ENCODE assay signal across 7 cellular contexts in genomic region chr19:56076413-56076998, GRCh38. TPM values are rescaled to one million over a fixed set of nuclear protein-coding genes. Genes with fewer than 3 reads are reported as not detected.
DNase-seq lines count a peak whose midpoint lies in the region; ATAC-seq and TF ChIP-seq lines count a peak whose summit lies in the region.

No MANE protein-coding gene starts in this region.

- peak; percentile 49 for DNase-seq in EL
- DNase-seq in KBM-7, result peak; percentile 72
- DNase-seq in SJCRH30, result peak; percentile 45 to 77
- DNase-seq in MCF 10A (ENCODE audit: unreplicated experiment), result peak; percentile 60
- peak; percentile 57 for DNase-seq in kidney tubule cell (ENCODE audit: low spot score)
- DNase-seq in stimulated activated naive CD8-positive, alpha-beta T cell treated with anti-CD3 and anti-CD28 coated beads, Interleukin-15, amount 100 ng/mL, for 72 hours, result peak; percentile 13 to 32

- CTCF ChIA-PET in MCF 10A (lab: Yijun Ruan, JAX), result interaction anchor here (0.6 to 11.0 kb wide), 36 partner anchors 9 to 1394 kb away, joined by 3 to 121 read pairs (median 5); no protein-coding TSS in a partner anchor

- no peaks in the 10 kb centered on the region for H3K27me3 Mint-ChIP-seq in MCF 10A (ENCODE audit: insufficient read depth, unreplicated experiment)
- H3K27me3 Mint-ChIP-seq in stimulated activated naive CD8-positive, alpha-beta T cell treated with anti-CD3 and anti-CD28 coated beads, Interleukin-15, amount 100 ng/mL, for 72 hours, result peaks cover 10% of the 10 kb centered on the region

- no peak overlapping the region for H3K27ac ChIP-seq in SJCRH30

- intact Hi-C loops in MCF 10A (cut with micrococcal nuclease), result loop anchor here (1.0 to 2.0 kb wide), 4 partner anchors 96 to 274 kb away; no protein-coding TSS in a partner anchor

- no peak overlapping the region for H3K4me3 ChIP-seq in SJCRH30

- H3K27ac Mint-ChIP-seq in MCF 10A (ENCODE audit: low read depth, unreplicated experiment), result no peak overlapping the region
- H3K27ac Mint-ChIP-seq in stimulated activated naive CD8-positive, alpha-beta T cell treated with anti-CD3 and anti-CD28 coated beads, Interleukin-15, amount 100 ng/mL, for 72 hours, result no peak overlapping the region

- 0 out of 2 replicates have a peak, but pooled peaks cover 2% of the 10 kb centered on the region for H3K4me1 ChIP-seq in SJCRH30

- no peaks in the 10 kb centered on the region for H3K9me3 ChIP-seq in SJCRH30 (replicated peaks)

- in situ Hi-C loops in KBM-7 (cut with MboI; ENCODE audit: low pct_unique_long_range_greater_than_20kb, low sequenced_read_pairs), result loop anchor here (10.0 kb wide), 1 partner anchor 178 kb away; no protein-coding TSS in a partner anchor

- peaks cover 9% of the 10 kb centered on the region for H3K4me1 Mint-ChIP-seq in MCF 10A (ENCODE audit: insufficient read depth, unreplicated experiment)
- peaks cover 10% of the 10 kb centered on the region for H3K4me1 Mint-ChIP-seq in stimulated activated naive CD8-positive, alpha-beta T cell treated with anti-CD3 and anti-CD28 coated beads, Interleukin-15, amount 100 ng/mL, for 72 hours

- no peaks in the 10 kb centered on the region for H3K9me3 Mint-ChIP-seq in MCF 10A (ENCODE audit: unreplicated experiment)
- no peaks in the 10 kb centered on the region for H3K9me3 Mint-ChIP-seq in stimulated activated naive CD8-positive, alpha-beta T cell treated with anti-CD3 and anti-CD28 coated beads, Interleukin-15, amount 100 ng/mL, for 72 hours

- no peak overlapping the region for H3K4me3 Mint-ChIP-seq in MCF 10A (ENCODE audit: unreplicated experiment)
- H3K4me3 Mint-ChIP-seq in stimulated activated naive CD8-positive, alpha-beta T cell treated with anti-CD3 and anti-CD28 coated beads, Interleukin-15, amount 100 ng/mL, for 72 hours, result no peak overlapping the region

- ATAC-seq in stimulated activated naive CD8-positive, alpha-beta T cell treated with anti-CD3 and anti-CD28 coated beads, Interleukin-15, amount 100 ng/mL, for 72 hours, result no peak
- ATAC-seq in HG03280 (IDR thresholded peaks at IDR 0.05; ENCODE audit: unreplicated experiment), result no peak

- H3K36me3 ChIP-seq in SJCRH30, result no peaks in the 10 kb centered on the region

- POLR2A ChIA-PET in MCF 10A (lab: Yijun Ruan, JAX), result interaction anchor here (0.8 to 1.2 kb wide), 5 partner anchors 11 to 257 kb away, joined by 3 to 5 read pairs (median 4); no protein-coding TSS in a partner anchor

- TF ChIP-seq CTCF in MCF 10A (IDR thresholded peaks at IDR 0.05; ENCODE audit: unreplicated experiment), result peak; percentile 74

- no peaks in the 10 kb centered on the region for H3K27me3 ChIP-seq in SJCRH30

- peaks cover 4% of the 10 kb centered on the region for H3K36me3 Mint-ChIP-seq in MCF 10A (ENCODE audit: insufficient read depth, unreplicated experiment)

- BruUV-seq in MCF 10A (replicated peaks; lab: Mats Ljungman, UMichigan), result no TSS peak

RNA-seq across cellular contexts. Expression of gene ZNF787, which starts 44.6 kb away (rescaled TPM):
- total RNA-seq in SJCRH30 (2014; rRNA removed; shearing (Covaris generic)), result 24.7 and 24.8 TPM in 2 replicates
- total RNA-seq in MCF 10A (2022), result 58.2 and 68.6 TPM in 2 replicates
